ENCODE assay signal across 11 cellular contexts in genomic region chr14:64218344-64219240, GRCh38.
DNase-seq lines count a peak whose midpoint lies in the region; ATAC-seq, FAIRE-seq and TF ChIP-seq lines count a peak whose summit lies in the region.
"Had no signal": no experiment of that assay in that cellular context is flagged by ENCODE, and none has a peak within 500 bp of the region (broad histone marks: within the 10 kb centered on the region; RNA-seq: fewer than 3 reads in every experiment).

No MANE protein-coding gene starts in this region.

- 85 to 86% methylated on average over 15 of the region's 15 CpGs for WGBS in sigmoid colon, 2 donors

- DNase-seq in vagina (ENCODE audit: extremely low spot score in 2 of 2) (no peak), hippocampal formation (lab: John Stamatoyannopoulos, UW) (no peak), sigmoid colon (no peak)
- DNase-seq: HCEC 1CT had no signal

- H3K9me3 Mint-ChIP-seq in nephron, result no peaks in the 10 kb centered on the region
- H3K9me3 Mint-ChIP-seq: central memory CD8-positive, alpha-beta T cell had no signal

- intact Hi-C loops in vagina (cut with DNase I), result no loop called here
- intact Hi-C loops in sigmoid colon (cut with DNase I), result no loop called here

- no peak for TF ChIP-seq CTCF in nephron (IDR thresholded peaks at IDR 0.05; ENCODE audit: unreplicated experiment in 3 of 3)
- no peak for TF ChIP-seq CTCF in vagina (IDR thresholded peaks at IDR 0.05)
- no peak for TF ChIP-seq CTCF in sigmoid colon (IDR thresholded peaks at IDR 0.05)

- peaks cover 63% of the 10 kb centered on the region for H3K36me3 Mint-ChIP-seq in nephron (ENCODE audit: low read depth)

- H3K36me3 ChIP-seq in vagina, result peaks cover 0 to 66% of the 10 kb centered on the region in 2 donors
- peaks cover 0 to 89% (median 21%) of the 10 kb centered on the region in 4 donors for H3K36me3 ChIP-seq in sigmoid colon

- H3K4me1 ChIP-seq in vagina (no peaks in the 10 kb centered on the region), sigmoid colon (peaks cover 0 to 4% (median 0%) of the 10 kb centered on the region in 4 donors)

- no peak for TF ChIP-seq EP300 in sigmoid colon (IDR thresholded peaks at IDR 0.05)

- H3K27me3 ChIP-seq in vagina, result no peaks in the 10 kb centered on the region
- no peaks in the 10 kb centered on the region for H3K27me3 ChIP-seq in sigmoid colon

- peak overlapping the region; percentile 75 to 95 (median 87) for H3K27ac Mint-ChIP-seq in nephron

- H3K9me3 ChIP-seq in vagina (no peaks in the 10 kb centered on the region), sigmoid colon (no peaks in the 10 kb centered on the region)

- TF ChIP-seq POLR2A in vagina (IDR thresholded peaks at IDR 0.05) (no peak), sigmoid colon (IDR thresholded peaks at IDR 0.05) (no peak)

- ATAC-seq in GM18502 (IDR thresholded peaks at IDR 0.05; ENCODE audit: poor library complexity, unreplicated experiment) (peak; percentile 56), HG02885 (IDR thresholded peaks at IDR 0.05; ENCODE audit: poor library complexity, unreplicated experiment) (peak; percentile 39), GM19397 (IDR thresholded peaks at IDR 0.05; ENCODE audit: unreplicated experiment) (no peak)

- no peak overlapping the region for H3K27ac ChIP-seq in vagina
- H3K27ac ChIP-seq in sigmoid colon, result no peak overlapping the region

- no peaks in the 10 kb centered on the region for H3K27me3 Mint-ChIP-seq in nephron (ENCODE audit: low read depth)
- H3K27me3 Mint-ChIP-seq: central memory CD8-positive, alpha-beta T cell had no signal

- peak; percentile 82 for FAIRE-seq in endometrium (lab: Jason Lieb, UNC)
- FAIRE-seq: frontal cortex had no signal

- peaks cover 40% of the 10 kb centered on the region for H3K4me1 Mint-ChIP-seq in nephron
- H3K4me1 Mint-ChIP-seq: central memory CD8-positive, alpha-beta T cell had no signal

- H3K4me3 Mint-ChIP-seq in nephron, result no peak overlapping the region
- H3K4me3 Mint-ChIP-seq: central memory CD8-positive, alpha-beta T cell had no signal

- no peak overlapping the region for H3K4me3 ChIP-seq in vagina
- no peak overlapping the region for H3K4me3 ChIP-seq in sigmoid colon
